Comparison of ENCODE assay signal across 21 cellular contexts in genomic region chr10:106898441-106898840, GRCh38.
DNase-seq lines count a peak whose midpoint lies in the region; ATAC-seq, FAIRE-seq and TF ChIP-seq lines count a peak whose summit lies in the region.
"Had no signal": no experiment of that assay in that cellular context is flagged by ENCODE, and none has a peak within 500 bp of the region (broad histone marks: within the 10 kb centered on the region; RNA-seq: fewer than 3 reads in every experiment).

No MANE protein-coding gene starts in this region.

- peaks cover 11% of the 10 kb centered on the region for H3K27me3 Mint-ChIP-seq in neural progenitor cell (ENCODE audit: insufficient read depth, low read depth)
- H3K27me3 Mint-ChIP-seq in activated T-helper 2 cell treated with anti-CD3 and anti-CD28 coated beads, Interferon-gamma antibody, Interleukin-2, Interleukin-4, amounts not matched to agents 10 μg/mL and 5 μg/mL and 100 μg/mL, durations not matched to agents 14 hours and 24 hours and 36 hours (ENCODE audit: low read depth): no peaks in the 10 kb centered on the region
- H3K27me3 Mint-ChIP-seq: CD4-positive, alpha-beta memory T cell had no signal

- FAIRE-seq in kidney (lab: Jason Lieb, UNC): no peak
- FAIRE-seq: H1 had no signal

- no peak overlapping the region for H3K27ac Mint-ChIP-seq in neural progenitor cell
- H3K27ac Mint-ChIP-seq in activated T-helper 2 cell treated with anti-CD3 and anti-CD28 coated beads, Interferon-gamma antibody, Interleukin-2, Interleukin-4, amounts not matched to agents 10 μg/mL and 5 μg/mL and 100 μg/mL, durations not matched to agents 14 hours and 24 hours and 36 hours: no peak overlapping the region
- H3K27ac Mint-ChIP-seq: CD4-positive, alpha-beta memory T cell had no signal

- H3K4me1 ChIP-seq in gastroesophageal sphincter (peaks cover 0 to 35% (median 0%) of the 10 kb centered on the region in 3 donors), neural progenitor cell (peaks cover 8% of the 10 kb centered on the region), stomach smooth muscle (ENCODE audit: control insufficient read depth, insufficient read depth, low read length) (peaks cover 11% of the 10 kb centered on the region), vagina (peaks cover 13% of the 10 kb centered on the region), kidney (ENCODE audit: control insufficient read depth in 1 of 2, insufficient read depth in 1 of 2, low read depth in 1 of 2, low read length in 2 of 2) (peaks cover 0 to 3% of the 10 kb centered on the region in 2 donors)
- H3K4me1 ChIP-seq: SJSA1 had no signal

- H3K4me2 ChIP-seq in neural progenitor cell: no peak overlapping the region

- no peak for TF ChIP-seq EP300 in gastroesophageal sphincter (IDR thresholded peaks at IDR 0.05)

- no peak overlapping the region for H2AFZ ChIP-seq in neural progenitor cell (replicated peaks)

- no peaks in the 10 kb centered on the region for H4K20me1 ChIP-seq in neural progenitor cell (ENCODE audit: low read depth)

- H3K4me1 Mint-ChIP-seq in neural progenitor cell: peaks cover 6% of the 10 kb centered on the region
- no peaks in the 10 kb centered on the region for H3K4me1 Mint-ChIP-seq in activated T-helper 2 cell treated with anti-CD3 and anti-CD28 coated beads, Interferon-gamma antibody, Interleukin-2, Interleukin-4, amounts not matched to agents 10 μg/mL and 5 μg/mL and 100 μg/mL, durations not matched to agents 14 hours and 24 hours and 36 hours (ENCODE audit: low read depth)
- H3K4me1 Mint-ChIP-seq: CD4-positive, alpha-beta memory T cell had no signal

- DNase-seq in neural progenitor cell (ENCODE audit: low spot score): no peak
- no peak for DNase-seq in vagina (ENCODE audit: extremely low spot score in 2 of 2)
- DNase-seq in kidney: no peak
- DNase-seq in MV-4-11 (lab: John Stamatoyannopoulos, UW): no peak
- DNase-seq in activated T-helper 2 cell treated with anti-CD3 and anti-CD28 coated beads, Interferon-gamma antibody, Interleukin-2, Interleukin-4, amounts not matched to agents 10 μg/mL and 5 μg/mL and 100 μg/mL, durations not matched to agents 14 hours and 24 hours and 36 hours (ENCODE audit: low spot score): no peak
- DNase-seq: C1 segment of cervical spinal cord; CD4-positive, alpha-beta memory T cell; COR-L47; DMS53; HCEC 1CT; KG1; MG63; NCI-H2029; NCI-H446 treated with DMSO at 0.1 percent for 48 hours; NCI-H526; NK-92 treated with Interleukin-12 subunit alpha and Interleukin-12 subunit beta, amount 100 ng/mL, for 24 hours; RPMI8226 had no signal

- ATAC-seq in gastroesophageal sphincter: no peak

- intact Hi-C loops in vagina (cut with DNase I): no loop called here
- intact Hi-C loops in kidney (cut with DNase I): no loop called here
- intact Hi-C loops in activated T-helper 2 cell treated with anti-CD3 and anti-CD28 coated beads, Interferon-gamma antibody, Interleukin-2, Interleukin-4, amounts not matched to agents 10 μg/mL and 5 μg/mL and 100 μg/mL, durations not matched to agents 14 hours and 24 hours and 36 hours (cut with micrococcal nuclease): no loop called here

- H3K9ac ChIP-seq in neural progenitor cell: no peak overlapping the region
- no peak overlapping the region for H3K9ac ChIP-seq in stomach smooth muscle (ENCODE audit: low read length in 2 of 2)
- no peak overlapping the region for H3K9ac ChIP-seq in kidney (ENCODE audit: low read length in 2 of 2)

- H3K36me3 ChIP-seq in gastroesophageal sphincter (no peaks in the 10 kb centered on the region), neural progenitor cell (no peaks in the 10 kb centered on the region), stomach smooth muscle (ENCODE audit: control insufficient read depth in 2 of 2, insufficient read depth in 2 of 2, low read length in 2 of 2) (no peaks in the 10 kb centered on the region), vagina (no peaks in the 10 kb centered on the region), kidney (ENCODE audit: control insufficient read depth in 1 of 2, insufficient read depth in 2 of 2, low read length in 2 of 2) (no peaks in the 10 kb centered on the region)
- H3K36me3 ChIP-seq: MG63, SJSA1 had no signal

- H3K36me3 Mint-ChIP-seq in neural progenitor cell: no peaks in the 10 kb centered on the region
- no peaks in the 10 kb centered on the region for H3K36me3 Mint-ChIP-seq in activated T-helper 2 cell treated with anti-CD3 and anti-CD28 coated beads, Interferon-gamma antibody, Interleukin-2, Interleukin-4, amounts not matched to agents 10 μg/mL and 5 μg/mL and 100 μg/mL, durations not matched to agents 14 hours and 24 hours and 36 hours (ENCODE audit: low read depth)
- H3K36me3 Mint-ChIP-seq: CD4-positive, alpha-beta memory T cell had no signal

- no peaks in the 10 kb centered on the region for H3K79me2 ChIP-seq in neural progenitor cell (ENCODE audit: low read depth)

- no peaks in the 10 kb centered on the region for H3F3A ChIP-seq in neural progenitor cell (ENCODE audit: low read depth)

- TF ChIP-seq POLR2A in gastroesophageal sphincter (IDR thresholded peaks at IDR 0.05) (no peak), vagina (IDR thresholded peaks at IDR 0.05) (no peak)

- no peaks in the 10 kb centered on the region for H3K9me3 ChIP-seq in gastroesophageal sphincter
- H3K9me3 ChIP-seq in neural progenitor cell (ENCODE audit: low read depth): no peaks in the 10 kb centered on the region
- H3K9me3 ChIP-seq in stomach smooth muscle (ENCODE audit: control insufficient read depth in 2 of 2, low read length in 2 of 2): no peaks in the 10 kb centered on the region
- H3K9me3 ChIP-seq in vagina: no peaks in the 10 kb centered on the region
- no peaks in the 10 kb centered on the region for H3K9me3 ChIP-seq in kidney (ENCODE audit: control insufficient read depth in 1 of 2, low read length in 2 of 2)
- H3K9me3 ChIP-seq: MG63 had no signal

- H3K27ac ChIP-seq in gastroesophageal sphincter (peak overlapping the region in 3 of 4 donors; percentile 26 to 58 (median 35)), neural progenitor cell (peak overlapping the region; percentile 13), stomach smooth muscle (ENCODE audit: low read length) (peak overlapping the region; percentile 46), vagina (peak overlapping the region; percentile 38), kidney (ENCODE audit: low read depth in 2 of 2, low read length in 2 of 2) (no peak overlapping the region)
- H3K27ac ChIP-seq: SJSA1 had no signal

- TF ChIP-seq CTCF in gastroesophageal sphincter (IDR thresholded peaks at IDR 0.05) (no peak), neural progenitor cell (IDR thresholded peaks at IDR 0.05) (no peak), vagina (IDR thresholded peaks at IDR 0.05) (no peak), kidney (IDR thresholded peaks at IDR 0.05; ENCODE audit: borderline replicate concordance, extremely low read depth, insufficient read depth) (no peak)

- peaks cover 3% of the 10 kb centered on the region for H3K9me3 Mint-ChIP-seq in neural progenitor cell
- H3K9me3 Mint-ChIP-seq in activated T-helper 2 cell treated with anti-CD3 and anti-CD28 coated beads, Interferon-gamma antibody, Interleukin-2, Interleukin-4, amounts not matched to agents 10 μg/mL and 5 μg/mL and 100 μg/mL, durations not matched to agents 14 hours and 24 hours and 36 hours: peaks cover 15% of the 10 kb centered on the region

- H3K4me3 ChIP-seq in gastroesophageal sphincter: no peak overlapping the region
- H3K4me3 ChIP-seq in neural progenitor cell: no peak overlapping the region
- H3K4me3 ChIP-seq in stomach smooth muscle (ENCODE audit: low read length in 2 of 2): no peak overlapping the region
- H3K4me3 ChIP-seq in vagina: no peak overlapping the region
- no peak overlapping the region for H3K4me3 ChIP-seq in kidney (ENCODE audit: low read length in 2 of 2)
- H3K4me3 ChIP-seq: MG63, SJSA1 had no signal

- no peaks in the 10 kb centered on the region for H3K27me3 ChIP-seq in gastroesophageal sphincter
- H3K27me3 ChIP-seq in neural progenitor cell: no peaks in the 10 kb centered on the region
- no peaks in the 10 kb centered on the region for H3K27me3 ChIP-seq in stomach smooth muscle (ENCODE audit: control insufficient read depth in 1 of 2, insufficient read depth in 2 of 2, low read length in 2 of 2)
- no peaks in the 10 kb centered on the region for H3K27me3 ChIP-seq in vagina
- H3K27me3 ChIP-seq: MG63, SJSA1 had no signal

- 47 to 85% methylated on average over 4 of the region's 4 CpGs for WGBS in gastroesophageal sphincter (ENCODE audit: low coverage in 1 of 2), 2 donors

- H3K4me3 Mint-ChIP-seq in neural progenitor cell: no peak overlapping the region
- no peak overlapping the region for H3K4me3 Mint-ChIP-seq in activated T-helper 2 cell treated with anti-CD3 and anti-CD28 coated beads, Interferon-gamma antibody, Interleukin-2, Interleukin-4, amounts not matched to agents 10 μg/mL and 5 μg/mL and 100 μg/mL, durations not matched to agents 14 hours and 24 hours and 36 hours (ENCODE audit: low read depth)
- H3K4me3 Mint-ChIP-seq: CD4-positive, alpha-beta memory T cell had no signal

Comparison
In these comparisons a context has a peak if more than half of its experiments do, and no peak if none do; other contexts are left out.
1. H3K27ac ChIP-seq: peak in gastroesophageal sphincter (3 of 4), neural progenitor cell (single experiment), stomach smooth muscle (single experiment) and vagina (single experiment); none in kidney (0 of 2).